11 cellular contexts compared by ENCODE assay signal in the genomic region with DNA sequence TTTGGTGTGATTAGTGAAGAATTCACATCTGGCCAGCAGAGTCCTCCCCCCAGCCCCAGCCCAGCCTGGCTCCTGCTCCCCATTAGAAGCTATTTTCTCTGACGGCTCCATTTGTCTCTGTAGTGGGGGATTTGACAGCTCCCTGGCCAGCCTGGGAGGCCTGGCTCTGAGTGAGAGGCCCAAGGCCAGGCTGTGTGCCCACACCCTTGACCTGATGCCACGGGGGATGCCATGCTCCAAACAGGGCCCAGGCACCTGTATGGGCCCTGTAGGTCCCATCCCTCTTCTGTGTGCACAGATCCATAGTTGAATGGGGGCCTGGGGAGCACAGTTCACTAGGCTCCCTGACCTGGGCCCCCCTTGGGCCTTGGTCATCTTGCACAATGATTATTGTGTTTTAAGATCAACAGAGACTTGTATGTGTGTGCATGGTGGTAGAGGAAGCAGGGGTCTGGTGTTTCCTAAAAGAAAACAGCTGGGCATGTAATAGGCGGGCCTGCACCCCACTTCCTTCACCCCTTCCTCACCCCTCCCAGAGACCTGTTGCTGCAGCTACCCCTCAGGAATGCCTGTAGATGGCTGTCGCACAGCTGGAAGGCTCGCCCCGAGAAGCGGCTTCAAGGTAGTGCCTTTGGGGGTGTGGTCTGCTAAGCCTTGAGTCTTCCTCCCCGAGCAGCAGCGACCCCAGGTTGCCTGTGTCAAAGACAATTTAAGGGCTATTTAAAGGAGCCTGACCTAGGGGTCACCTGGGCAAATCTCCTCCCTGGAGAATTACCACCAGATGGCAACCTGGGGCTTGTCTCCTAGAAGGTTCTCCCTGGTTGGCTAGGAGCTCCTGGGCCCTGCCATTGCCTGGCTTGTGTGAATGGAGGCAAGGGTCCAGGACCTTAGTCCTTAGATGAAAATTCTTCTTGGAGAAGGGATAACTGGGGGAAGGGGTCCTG. TPM values are rescaled to one million over a fixed set of nuclear protein-coding genes. Genes with fewer than 3 reads are reported as not detected.
DNase-seq lines count a peak whose midpoint lies in the region; ATAC-seq and TF ChIP-seq lines count a peak whose summit lies in the region.
"Had no signal": no experiment of that assay in that cellular context is flagged by ENCODE, and none has a peak within 500 bp of the region (broad histone marks: within the 10 kb centered on the region; RNA-seq: fewer than 3 reads in every experiment).

No MANE protein-coding gene starts in this region.

- H3K4me2 ChIP-seq in SK-N-SH: no peak overlapping the region

- WGBS in SK-N-SH (ENCODE audit: low lambda C conversion rate): 72% methylated on average over 8 of the region's 9 CpGs
- WGBS in iPS DF 6.9 (ENCODE audit: insufficient coverage, insufficient read length): no CpG with 5 or more reads among the region's 9 CpGs

- in situ Hi-C loops in KBM-7 (cut with MboI; ENCODE audit: low pct_unique_long_range_greater_than_20kb, low sequenced_read_pairs): no loop called here

- H2AFZ ChIP-seq in SK-N-SH (ENCODE audit: low read depth): no peak overlapping the region

- H3K36me3 ChIP-seq in BJ (ENCODE audit: control insufficient read depth, insufficient read depth, low read length) (no peaks in the 10 kb centered on the region), SK-N-SH (replicated peaks in 1 of 2; ENCODE audit: control insufficient read depth in 1 of 2, insufficient read depth in 2 of 2, low read length in 1 of 2) (no peaks in the 10 kb centered on the region), iPS DF 6.9 (ENCODE audit: control insufficient read depth, insufficient read depth, low read length) (no peaks in the 10 kb centered on the region)

- no peaks in the 10 kb centered on the region for H3K9me3 Mint-ChIP-seq in HFFc6

- H3K4me3 ChIP-seq in BJ (ENCODE audit: low read depth, low read length): no peak overlapping the region
- H3K4me3 ChIP-seq in SK-N-SH (ENCODE audit: low read depth in 2 of 2, low read length in 1 of 2): no peak overlapping the region
- no peak overlapping the region for H3K4me3 ChIP-seq in iPS DF 6.9 (ENCODE audit: low read length)

- H3K4me1 Mint-ChIP-seq in HFFc6 (ENCODE audit: low read depth): no peaks in the 10 kb centered on the region

- no peaks in the 10 kb centered on the region for H4K20me1 ChIP-seq in SK-N-SH (ENCODE audit: insufficient read depth)

- H3K9me3 ChIP-seq in SK-N-SH (no peaks in the 10 kb centered on the region), iPS DF 6.9 (ENCODE audit: control insufficient read depth, insufficient read depth, low read length) (no peaks in the 10 kb centered on the region)

- no peaks in the 10 kb centered on the region for H3K79me2 ChIP-seq in SK-N-SH (ENCODE audit: insufficient read depth)

- no peak overlapping the region for H3K4me3 Mint-ChIP-seq in HFFc6

- no peak overlapping the region for H3K27ac Mint-ChIP-seq in HFFc6

- DNase-seq in BJ (ENCODE audit: low read depth): no peak
- peak; percentile 17 for DNase-seq in HFFc6
- DNase-seq in SK-N-SH: no peak
- DNase-seq in iPS DF 6.9 (ENCODE audit: low read depth, low spot score): peak; percentile 72
- no peak for DNase-seq in KBM-7
- DNase-seq: aorta, Kasumi-1 had no signal

- ATAC-seq in HG03045 (IDR thresholded peaks at IDR 0.05; ENCODE audit: unreplicated experiment): no peak
- ATAC-seq in GM21786 (IDR thresholded peaks at IDR 0.05; ENCODE audit: unreplicated experiment): no peak
- no peak for ATAC-seq in GM19351 (IDR thresholded peaks at IDR 0.05; ENCODE audit: unreplicated experiment)

- H3K27ac ChIP-seq in SK-N-SH (ENCODE audit: low read depth in 2 of 2, low read length in 1 of 2) (no peak overlapping the region), iPS DF 6.9 (ENCODE audit: low read length) (no peak overlapping the region)

- no peak; the same call in 1 of the 2 replicates for TF ChIP-seq RAD21 in SK-N-SH (IDR thresholded peaks at IDR 0.05; ENCODE audit: low read length)

- POLR2A ChIA-PET in BJ (lab: Charles Lee) (no interaction called here), SK-N-SH (lab: Yijun Ruan, JAX) (no interaction called here)

- H3K27me3 ChIP-seq in BJ (ENCODE audit: control insufficient read depth, insufficient read depth, low read length): peaks cover 40% of the 10 kb centered on the region
- H3K27me3 ChIP-seq in SK-N-SH (ENCODE audit: insufficient read depth): peaks cover 98% of the 10 kb centered on the region
- peaks cover 17% of the 10 kb centered on the region for H3K27me3 ChIP-seq in iPS DF 6.9 (ENCODE audit: control insufficient read depth, insufficient read depth, low read length)

- no peak for TF ChIP-seq EP300 in SK-N-SH (IDR thresholded peaks at IDR 0.05; ENCODE audit: borderline replicate concordance in 1 of 2, low read depth in 1 of 2, low read length in 1 of 2)

- H3K4me1 ChIP-seq in SK-N-SH (ENCODE audit: control insufficient read depth in 1 of 2, insufficient read depth in 2 of 2, low read depth in 1 of 2, low read length in 1 of 2) (no peaks in the 10 kb centered on the region; a peak in 1 of 4 replicates), iPS DF 6.9 (ENCODE audit: control insufficient read depth, insufficient read depth, low read length) (peaks cover 3% of the 10 kb centered on the region; the same call in 1 of the 2 replicates)

- no peaks in the 10 kb centered on the region for H3K36me3 Mint-ChIP-seq in HFFc6 (ENCODE audit: low read depth)

- H3K9me2 ChIP-seq in SK-N-SH: no peaks in the 10 kb centered on the region

- H3K9ac ChIP-seq in SK-N-SH: no peak overlapping the region

- TF ChIP-seq CTCF in BJ (IDR thresholded peaks at IDR 0.05; ENCODE audit: insufficient read depth, low read depth, low read length): peak; percentile 20; the same call in 1 of the 2 replicates
- peak; percentile 53 for TF ChIP-seq CTCF in HFFc6 (IDR thresholded peaks at IDR 0.05)
- TF ChIP-seq CTCF in SK-N-SH (IDR thresholded peaks at IDR 0.05): peak; percentile 35

- no peaks in the 10 kb centered on the region for H3F3A ChIP-seq in SK-N-SH (replicated peaks; ENCODE audit: insufficient read depth)

- peaks cover 68% of the 10 kb centered on the region for H3K27me3 Mint-ChIP-seq in HFFc6 (ENCODE audit: insufficient read depth)

- CTCF ChIA-PET in BJ (lab: Yijun Ruan, JAX) (interaction anchor here (0.7 to 2.1 kb wide), 6 partner anchors 12 to 100 kb away, joined by 3 to 11 read pairs (median 4); a partner anchor contains a TSS), SK-N-SH (lab: Yijun Ruan, JAX) (interaction anchor here (0.9 to 14.0 kb wide), 16 partner anchors 11 to 331 kb away, joined by 3 to 170 read pairs (median 4); a partner anchor contains a TSS)

TF ChIP-seq in SK-N-SH, 30 proteins besides CTCF, POLR2A, EP300 and RAD21:
- TF ChIP-seq SMC3 (IDR thresholded peaks at IDR 0.05; ENCODE audit: low read depth, low read length) (peak; percentile 25; the same call in 1 of the 2 replicates), MXI1 (IDR thresholded peaks at IDR 0.05; ENCODE audit: low read depth, low read length) (no peak)
TF ChIP-seq in SK-N-SH: peak in this region for 1.

RNA-seq across cellular contexts. Expression of a gene that starts 51.0 kb away (rescaled TPM):
- not detected in 2 replicates for polyA plus RNA-seq in BJ (2011; rRNA removed)
- not detected in 2 replicates for polyA minus RNA-seq in BJ (2011; rRNA and poly(A)+ RNA removed)
- not detected for total RNA-seq in HFFc6 (2021; fragmentation: NEBNext Ultra II Directional; extraction: Animal tissue kit (Norgen Biotek cat#: 25700))
- not detected in 2 replicates for polyA plus RNA-seq in SK-N-SH (2012; rRNA removed)
- polyA plus RNA-seq in SK-N-SH (2012; cell fraction: cytosol; rRNA removed): not detected in 2 replicates
- polyA plus RNA-seq in SK-N-SH (2012; cell fraction: nucleus; rRNA removed): not detected in 2 replicates
- total RNA-seq: aorta, frontal cortex had no signal
- polyA plus RNA-seq: aorta had no signal

Comparison
In these comparisons a context has a peak if more than half of its experiments do, and no peak if none do; other contexts are left out.
1. DNase-seq: peak in HFFc6 (single experiment) and iPS DF 6.9 (single experiment); none in BJ (single experiment), SK-N-SH (single experiment) and KBM-7 (single experiment).
2. Peak in every context shown above with its lines, with median percentiles within 50 percentile points of each other: CTCF ChIP-seq.